34 cellular contexts compared by ENCODE assay signal in genomic region chr1:11856698-11857097, GRCh38. TPM values are rescaled to one million over a fixed set of nuclear protein-coding genes. Genes with fewer than 3 reads are reported as not detected.
"Had no signal": no experiment of that assay in that cellular context is flagged by ENCODE, and none has a peak within 500 bp of the region (broad histone marks: within the 10 kb centered on the region; RNA-seq: fewer than 3 reads in every experiment).

No MANE protein-coding gene starts in this region.

- H3K4me3 Mint-ChIP-seq: activated CD4-positive, alpha-beta T cell treated with anti-CD3 and anti-CD28 coated beads, Interleukin-2, amount 10 ng/mL, durations not matched to agents 24 days and 14 days; activated CD8-positive, alpha-beta T cell treated with anti-CD3 and anti-CD28 coated beads for 36 hours; activated naive CD4-positive, alpha-beta T cell treated with anti-CD3 and anti-CD28 coated beads, Interleukin-2, amount 50 U/mL, for 24 hours; activated naive CD8-positive, alpha-beta T cell treated with anti-CD3 and anti-CD28 coated beads, Interleukin-2, amount 10 ng/mL, durations not matched to agents 7 days and 5 days; activated T-cell treated with anti-CD3 and anti-CD28 coated beads, Interleukin-2, amount 50 U/mL, for 72 hours; activated T-helper 17 cell treated with anti-CD3 and anti-CD28 coated beads, Interleukin-2, amount 50 U/mL, for 72 hours; brain; T-helper 1 cell treated with Interleukin-12 subunit alpha and Interleukin-12 subunit beta and Interleukin-4 antibody, amounts not matched to agents 30 μg/mL and 1 μg/mL, for 36 hours; T-helper 2 cell treated with Interferon-gamma antibody and Interleukin-4, amounts not matched to agents 5 μg/mL and 100 μg/mL, for 36 hours had no signal

- H3K4me1 ChIP-seq: Peyer's patch had no signal

- H3K4me1 Mint-ChIP-seq: activated CD4-positive, alpha-beta T cell treated with anti-CD3 and anti-CD28 coated beads, Interleukin-2, amount 10 ng/mL, durations not matched to agents 24 days and 14 days; activated naive CD4-positive, alpha-beta T cell treated with anti-CD3 and anti-CD28 coated beads, Interleukin-2, amount 50 U/mL, for 24 hours; activated T-helper 17 cell treated with anti-CD3 and anti-CD28 coated beads, Interleukin-2, amount 50 U/mL, for 72 hours had no signal

- H3K9ac ChIP-seq: SK-N-SH had no signal

- H3K27ac Mint-ChIP-seq: activated CD4-positive, alpha-beta T cell treated with anti-CD3 and anti-CD28 coated beads, Interleukin-2, amount 10 ng/mL, durations not matched to agents 24 days and 14 days; activated CD8-positive, alpha-beta T cell treated with anti-CD3 and anti-CD28 coated beads for 36 hours; activated naive CD4-positive, alpha-beta T cell treated with anti-CD3 and anti-CD28 coated beads, Interleukin-2, amount 50 U/mL, for 24 hours; activated naive CD8-positive, alpha-beta T cell treated with anti-CD3 and anti-CD28 coated beads, Interleukin-2, amount 10 ng/mL, durations not matched to agents 7 days and 5 days; activated T-cell treated with anti-CD3 and anti-CD28 coated beads, Interleukin-2, amount 50 U/mL, for 72 hours; activated T-helper 17 cell treated with anti-CD3 and anti-CD28 coated beads, Interleukin-2, amount 50 U/mL, for 72 hours; brain; T-helper 1 cell treated with Interleukin-12 subunit alpha and Interleukin-12 subunit beta and Interleukin-4 antibody, amounts not matched to agents 30 μg/mL and 1 μg/mL, for 36 hours; T-helper 2 cell treated with Interferon-gamma antibody and Interleukin-4, amounts not matched to agents 5 μg/mL and 100 μg/mL, for 36 hours had no signal

- H3K27ac ChIP-seq: Peyer's patch had no signal

- H3K4me2 ChIP-seq: SK-N-SH had no signal

- H3K36me3 Mint-ChIP-seq: activated naive CD4-positive, alpha-beta T cell treated with anti-CD3 and anti-CD28 coated beads, Interleukin-2, amount 50 U/mL, for 24 hours; activated naive CD8-positive, alpha-beta T cell treated with anti-CD3 and anti-CD28 coated beads, Interleukin-2, amount 10 ng/mL, durations not matched to agents 7 days and 5 days; brain had no signal

- DNase-seq: activated CD4-positive, alpha-beta T cell treated with anti-CD3 and anti-CD28 coated beads, Interleukin-2, amount 10 ng/mL, durations not matched to agents 24 days and 14 days; activated CD4-positive, alpha-beta T cell treated with anti-CD3 and anti-CD28 coated beads, Interleukin-2, amount 50 U/mL, for 4 hours; activated CD8-positive, alpha-beta T cell treated with anti-CD3 and anti-CD28 coated beads for 36 hours; activated effector memory CD4-positive, alpha-beta T cell treated with anti-CD3 and anti-CD28 coated beads, Interleukin-2, amount 50 U/mL, for 16 hours; activated naive CD4-positive, alpha-beta T cell; activated naive CD8-positive, alpha-beta T cell treated with anti-CD3 and anti-CD28 coated beads, Interleukin-2, amount 10 ng/mL, durations not matched to agents 7 days and 5 days; activated T-cell treated with anti-CD3 and anti-CD28 coated beads, Interleukin-2, amount 50 U/mL, for 1 hour; activated T-cell treated with anti-CD3 and anti-CD28 coated beads, Interleukin-2, amount 50 U/mL, for 72 hours; amygdala; caudate nucleus; cerebellar nuclear complex; Karpas-422; NCI-H1105 treated with DMSO at 0.1 percent for 48 hours; NCI-H1436; NCI-H1694; NCI-H1930; NCI-H2081 treated with DMSO at 0.1 percent for 48 hours; NCI-H510A; NCI-H526; NCI-H748 treated with DMSO at 0.1 percent for 48 hours; NK-92 treated with Interleukin-12 subunit alpha and Interleukin-12 subunit beta, amount 100 ng/mL, for 24 hours; PC-3; Peyer's patch; RPMI8226; SK-N-SH had no signal

- H3K36me3 ChIP-seq: Peyer's patch had no signal

- H3K9me3 ChIP-seq: Peyer's patch, SK-N-SH had no signal

- H3K9me3 Mint-ChIP-seq: activated CD4-positive, alpha-beta T cell treated with anti-CD3 and anti-CD28 coated beads, Interleukin-2, amount 10 ng/mL, durations not matched to agents 24 days and 14 days; activated CD8-positive, alpha-beta T cell treated with anti-CD3 and anti-CD28 coated beads for 36 hours; activated naive CD4-positive, alpha-beta T cell treated with anti-CD3 and anti-CD28 coated beads, Interleukin-2, amount 50 U/mL, for 24 hours; activated naive CD8-positive, alpha-beta T cell treated with anti-CD3 and anti-CD28 coated beads, Interleukin-2, amount 10 ng/mL, durations not matched to agents 7 days and 5 days; activated T-cell treated with anti-CD3 and anti-CD28 coated beads, Interleukin-2, amount 50 U/mL, for 72 hours; activated T-helper 17 cell treated with anti-CD3 and anti-CD28 coated beads, Interleukin-2, amount 50 U/mL, for 72 hours; T-helper 1 cell treated with Interleukin-12 subunit alpha and Interleukin-12 subunit beta and Interleukin-4 antibody, amounts not matched to agents 30 μg/mL and 1 μg/mL, for 36 hours; T-helper 2 cell treated with Interferon-gamma antibody and Interleukin-4, amounts not matched to agents 5 μg/mL and 100 μg/mL, for 36 hours had no signal

- ATAC-seq: activated CD8-positive, alpha-beta T cell treated with anti-CD3 and anti-CD28 coated beads for 36 hours; activated T-cell treated with anti-CD3 and anti-CD28 coated beads, Interleukin-2, amount 50 U/mL, for 72 hours; activated T-helper 17 cell treated with anti-CD3 and anti-CD28 coated beads, Interleukin-2, amount 50 U/mL, for 72 hours; PC-3 had no signal

- H3K4me3 ChIP-seq: Peyer's patch had no signal

- FAIRE-seq: bronchial epithelial cell, TTC549 had no signal

RNA-seq across cellular contexts. Expression of gene NPPB, which starts 2.0 kb away (rescaled TPM):
- total RNA-seq: activated CD4-positive, alpha-beta T cell treated with anti-CD3 and anti-CD28 coated beads, Interleukin-2, amount 10 ng/mL, durations not matched to agents 24 days and 14 days; activated CD8-positive, alpha-beta memory T cell treated with anti-CD3 and anti-CD28 coated beads for 36 hours; activated CD8-positive, alpha-beta T cell treated with anti-CD3 and anti-CD28 coated beads for 36 hours; activated naive CD8-positive, alpha-beta T cell treated with anti-CD3 and anti-CD28 coated beads, Interleukin-2, amount 10 ng/mL, durations not matched to agents 7 days and 5 days; activated T-cell treated with anti-CD3 and anti-CD28 coated beads, Interleukin-2, amount 50 U/mL, for 72 hours; activated T-helper 17 cell treated with anti-CD3 and anti-CD28 coated beads, Interleukin-2, amount 50 U/mL, for 72 hours; bronchial epithelial cell; MCF 10A; PC-3; Peyer's patch had no signal

RNA-seq across cellular contexts. Expression of gene NPPA, which starts 9.1 kb away (rescaled TPM):
- total RNA-seq: activated CD4-positive, alpha-beta T cell treated with anti-CD3 and anti-CD28 coated beads, Interleukin-2, amount 10 ng/mL, durations not matched to agents 24 days and 14 days; activated CD8-positive, alpha-beta memory T cell treated with anti-CD3 and anti-CD28 coated beads for 36 hours; activated CD8-positive, alpha-beta T cell treated with anti-CD3 and anti-CD28 coated beads for 36 hours; activated naive CD8-positive, alpha-beta T cell treated with anti-CD3 and anti-CD28 coated beads, Interleukin-2, amount 10 ng/mL, durations not matched to agents 7 days and 5 days; activated T-cell treated with anti-CD3 and anti-CD28 coated beads, Interleukin-2, amount 50 U/mL, for 72 hours; activated T-helper 17 cell treated with anti-CD3 and anti-CD28 coated beads, Interleukin-2, amount 50 U/mL, for 72 hours; bronchial epithelial cell; MCF 10A; PC-3; Peyer's patch had no signal
